ENCODE assay signal across 27 cellular contexts in the genomic region with DNA sequence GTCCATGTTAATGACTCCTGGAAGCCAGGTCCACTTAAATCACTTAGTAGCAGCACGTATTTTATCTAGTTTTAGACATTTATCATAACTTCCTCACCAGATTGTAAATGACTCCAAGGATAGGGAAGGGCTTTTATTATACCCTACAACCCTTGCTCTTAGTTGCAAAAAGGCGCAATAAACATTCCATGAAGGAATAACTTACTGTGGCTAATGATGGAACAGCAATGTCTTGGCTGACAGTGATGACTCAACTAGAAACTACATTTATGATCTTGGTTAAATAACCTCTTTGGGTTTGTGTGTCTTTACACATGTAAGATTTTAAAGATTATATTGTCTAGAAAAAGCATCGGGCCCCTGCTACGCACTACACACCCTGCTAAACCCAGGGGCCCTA.
"Had no signal": no experiment of that assay in that cellular context is flagged by ENCODE, and none has a peak within 500 bp of the region (broad histone marks: within the 10 kb centered on the region; RNA-seq: fewer than 3 reads in every experiment).

No MANE protein-coding gene starts in this region.

- H3K4me1 ChIP-seq: body of pancreas, gastroesophageal sphincter had no signal

- H3K9me3 Mint-ChIP-seq: activated CD8-positive, alpha-beta T cell treated with anti-CD3 and anti-CD28 coated beads for 36 hours; activated T-cell treated with anti-CD3 and anti-CD28 coated beads, Interleukin-2, amount 50 U/mL, for 4 hours; activated T-helper 17 cell treated with anti-CD3 and anti-CD28 coated beads, Interleukin-2, amount 50 U/mL, for 72 hours; effector memory CD8-positive, alpha-beta T cell had no signal

- H3K27ac Mint-ChIP-seq: activated CD8-positive, alpha-beta T cell treated with anti-CD3 and anti-CD28 coated beads for 36 hours; activated T-helper 17 cell treated with anti-CD3 and anti-CD28 coated beads, Interleukin-2, amount 50 U/mL, for 72 hours had no signal

- DNase-seq: activated CD4-positive, alpha-beta T cell treated with anti-CD3 and anti-CD28 coated beads for 48 hours; activated CD4-positive, alpha-beta T cell treated with anti-CD3 and anti-CD28 coated beads, Interleukin-2, amount 50 U/mL, for 1 hour; activated CD4-positive, alpha-beta T cell treated with anti-CD3 and anti-CD28 coated beads, Interleukin-2, amount 50 U/mL, for 48 hours; activated CD8-positive, alpha-beta memory T cell treated with anti-CD3 and anti-CD28 coated beads for 24 hours; activated CD8-positive, alpha-beta T cell treated with anti-CD3 and anti-CD28 coated beads for 36 hours; activated effector memory CD4-positive, alpha-beta T cell treated with Interleukin-2 at 50 U/mL for 16 hours; activated gamma-delta T cell treated with Interleukin-2 at 50 U/mL for 16 hours; activated naive CD4-positive, alpha-beta T cell treated with anti-CD3 and anti-CD28 coated beads, Interleukin-2, amount 50 U/mL, for 16 hours; activated naive CD4-positive, alpha-beta T cell treated with Interleukin-2 at 50 U/mL for 16 hours; activated T-cell treated with anti-CD3 and anti-CD28 coated beads, Interleukin-2, amount 50 U/mL, for 4 hours; amygdala; aorta; body of pancreas; caudate nucleus; cortex of kidney; dermis blood vessel endothelial cell; effector CD4-positive, alpha-beta T cell; effector memory CD8-positive, alpha-beta T cell; erythroblast; foreskin melanocyte had no signal

- H3K4me3 ChIP-seq: body of pancreas, esophagus muscularis mucosa, gastroesophageal sphincter had no signal

- H3K4me3 Mint-ChIP-seq: activated CD8-positive, alpha-beta T cell treated with anti-CD3 and anti-CD28 coated beads for 36 hours; activated naive CD8-positive, alpha-beta T cell; activated T-cell treated with anti-CD3 and anti-CD28 coated beads, Interleukin-2, amount 50 U/mL, for 4 hours; activated T-helper 17 cell treated with anti-CD3 and anti-CD28 coated beads, Interleukin-2, amount 50 U/mL, for 72 hours; effector memory CD8-positive, alpha-beta T cell; WTC11 had no signal

- FAIRE-seq: colon had no signal

- H3K27me3 ChIP-seq: body of pancreas, esophagus muscularis mucosa, gastroesophageal sphincter had no signal

- ATAC-seq: activated CD8-positive, alpha-beta T cell treated with anti-CD3 and anti-CD28 coated beads for 36 hours; activated T-cell treated with anti-CD3 and anti-CD28 coated beads, Interleukin-2, amount 50 U/mL, for 4 hours; activated T-helper 17 cell treated with anti-CD3 and anti-CD28 coated beads, Interleukin-2, amount 50 U/mL, for 72 hours; body of pancreas; effector memory CD8-positive, alpha-beta T cell; gastroesophageal sphincter had no signal

- H3K27me3 Mint-ChIP-seq: activated CD8-positive, alpha-beta T cell treated with anti-CD3 and anti-CD28 coated beads for 36 hours; activated naive CD8-positive, alpha-beta T cell; activated T-helper 17 cell treated with anti-CD3 and anti-CD28 coated beads, Interleukin-2, amount 50 U/mL, for 72 hours; effector memory CD8-positive, alpha-beta T cell had no signal

- H3K27ac ChIP-seq: body of pancreas, esophagus muscularis mucosa, gastroesophageal sphincter, VCaP had no signal

- H3K4me1 Mint-ChIP-seq: activated T-helper 17 cell treated with anti-CD3 and anti-CD28 coated beads, Interleukin-2, amount 50 U/mL, for 72 hours had no signal

- H3K9me3 ChIP-seq: body of pancreas, esophagus muscularis mucosa, gastroesophageal sphincter had no signal
